In the genomic region with DNA sequence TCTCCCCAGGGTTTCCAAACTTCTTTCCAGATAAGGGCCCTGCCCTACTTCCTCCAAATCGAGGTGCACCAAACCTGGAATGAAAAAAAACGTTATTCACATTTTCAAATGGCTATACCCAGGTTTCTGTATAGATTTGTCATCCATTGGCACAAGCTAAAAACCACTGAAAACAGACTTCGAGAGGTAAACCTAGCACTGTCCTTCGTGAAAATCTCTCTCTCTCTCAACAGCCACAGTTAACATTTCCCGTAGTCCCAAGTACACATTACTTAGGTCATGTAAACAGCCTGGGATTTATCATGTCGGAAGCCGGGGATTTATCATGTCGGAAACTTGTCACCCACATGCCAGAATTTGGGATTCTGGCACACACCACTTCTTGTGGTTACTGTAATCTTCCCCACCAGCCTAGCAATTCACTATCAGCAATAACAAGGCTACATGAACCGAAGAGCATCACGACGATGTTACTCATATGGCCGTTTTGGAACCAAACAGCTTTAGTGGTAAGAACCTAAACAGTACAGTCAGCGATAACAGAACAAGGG, we compare ENCODE assay signal across 2 cellular contexts.
TF ChIP-seq lines count a peak whose summit lies in the region.

No MANE protein-coding gene starts in this region.

TF ChIP-seq in SK-N-SH, 30 proteins besides CTCF, POLR2A, EP300 and RAD21 (continued from another document):
- TF ChIP-seq, protein P1, sequence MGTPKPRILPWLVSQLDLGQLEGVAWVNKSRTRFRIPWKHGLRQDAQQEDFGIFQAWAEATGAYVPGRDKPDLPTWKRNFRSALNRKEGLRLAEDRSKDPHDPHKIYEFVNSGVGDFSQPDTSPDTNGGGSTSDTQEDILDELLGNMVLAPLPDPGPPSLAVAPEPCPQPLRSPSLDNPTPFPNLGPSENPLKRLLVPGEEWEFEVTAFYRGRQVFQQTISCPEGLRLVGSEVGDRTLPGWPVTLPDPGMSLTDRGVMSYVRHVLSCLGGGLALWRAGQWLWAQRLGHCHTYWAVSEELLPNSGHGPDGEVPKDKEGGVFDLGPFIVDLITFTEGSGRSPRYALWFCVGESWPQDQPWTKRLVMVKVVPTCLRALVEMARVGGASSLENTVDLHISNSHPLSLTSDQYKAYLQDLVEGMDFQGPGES (IDR thresholded peaks at IDR 0.05; ENCODE audit: low read depth, low read length) = no peak
- TF ChIP-seq, protein P2, sequence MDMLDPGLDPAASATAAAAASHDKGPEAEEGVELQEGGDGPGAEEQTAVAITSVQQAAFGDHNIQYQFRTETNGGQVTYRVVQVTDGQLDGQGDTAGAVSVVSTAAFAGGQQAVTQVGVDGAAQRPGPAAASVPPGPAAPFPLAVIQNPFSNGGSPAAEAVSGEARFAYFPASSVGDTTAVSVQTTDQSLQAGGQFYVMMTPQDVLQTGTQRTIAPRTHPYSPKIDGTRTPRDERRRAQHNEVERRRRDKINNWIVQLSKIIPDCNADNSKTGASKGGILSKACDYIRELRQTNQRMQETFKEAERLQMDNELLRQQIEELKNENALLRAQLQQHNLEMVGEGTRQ (IDR thresholded peaks at IDR 0.05; ENCODE audit: borderline replicate concordance, low read depth, low read length) = 0 out of 2 replicates have a peak, but pooled peaks have one; percentile 24
- TF ChIP-seq, protein P3, sequence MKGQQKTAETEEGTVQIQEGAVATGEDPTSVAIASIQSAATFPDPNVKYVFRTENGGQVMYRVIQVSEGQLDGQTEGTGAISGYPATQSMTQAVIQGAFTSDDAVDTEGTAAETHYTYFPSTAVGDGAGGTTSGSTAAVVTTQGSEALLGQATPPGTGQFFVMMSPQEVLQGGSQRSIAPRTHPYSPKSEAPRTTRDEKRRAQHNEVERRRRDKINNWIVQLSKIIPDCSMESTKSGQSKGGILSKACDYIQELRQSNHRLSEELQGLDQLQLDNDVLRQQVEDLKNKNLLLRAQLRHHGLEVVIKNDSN (IDR thresholded peaks at IDR 0.05; ENCODE audit: borderline replicate concordance, low read depth) = no peak
- TF ChIP-seq, protein P4, sequence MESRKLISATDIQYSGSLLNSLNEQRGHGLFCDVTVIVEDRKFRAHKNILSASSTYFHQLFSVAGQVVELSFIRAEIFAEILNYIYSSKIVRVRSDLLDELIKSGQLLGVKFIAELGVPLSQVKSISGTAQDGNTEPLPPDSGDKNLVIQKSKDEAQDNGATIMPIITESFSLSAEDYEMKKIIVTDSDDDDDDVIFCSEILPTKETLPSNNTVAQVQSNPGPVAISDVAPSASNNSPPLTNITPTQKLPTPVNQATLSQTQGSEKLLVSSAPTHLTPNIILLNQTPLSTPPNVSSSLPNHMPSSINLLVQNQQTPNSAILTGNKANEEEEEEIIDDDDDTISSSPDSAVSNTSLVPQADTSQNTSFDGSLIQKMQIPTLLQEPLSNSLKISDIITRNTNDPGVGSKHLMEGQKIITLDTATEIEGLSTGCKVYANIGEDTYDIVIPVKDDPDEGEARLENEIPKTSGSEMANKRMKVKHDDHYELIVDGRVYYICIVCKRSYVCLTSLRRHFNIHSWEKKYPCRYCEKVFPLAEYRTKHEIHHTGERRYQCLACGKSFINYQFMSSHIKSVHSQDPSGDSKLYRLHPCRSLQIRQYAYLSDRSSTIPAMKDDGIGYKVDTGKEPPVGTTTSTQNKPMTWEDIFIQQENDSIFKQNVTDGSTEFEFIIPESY (IDR thresholded peaks at IDR 0.05; ENCODE audit: borderline replicate concordance, low read depth) = no peak
TF ChIP-seq in SK-N-SH: peak in this region for 2.

TF ChIP-seq in SK-N-SH treated with all-trans-retinoic acid at 6 μM for 48 hours, 23 proteins besides CTCF, POLR2A, EP300 and RAD21 (continued from another document):
- TF ChIP-seq PPARA (CRISPR knock-in tag; IDR thresholded peaks at IDR 0.05; ENCODE audit: borderline replicate concordance) = no peak
- no peak for TF ChIP-seq RARB (CRISPR knock-in tag; IDR thresholded peaks at IDR 0.05)
- no peak for TF ChIP-seq ISL1 (CRISPR knock-in tag; IDR thresholded peaks at IDR 0.05)
- TF ChIP-seq TCF4 (CRISPR knock-in tag; IDR thresholded peaks at IDR 0.05; ENCODE audit: borderline replicate concordance) = no peak
- no peak for TF ChIP-seq ARNTL (CRISPR knock-in tag; IDR thresholded peaks at IDR 0.05; ENCODE audit: borderline replicate concordance, low read depth)
- no peak for TF ChIP-seq CSDC2 (CRISPR knock-in tag; IDR thresholded peaks at IDR 0.05)
- TF ChIP-seq, protein P5, sequence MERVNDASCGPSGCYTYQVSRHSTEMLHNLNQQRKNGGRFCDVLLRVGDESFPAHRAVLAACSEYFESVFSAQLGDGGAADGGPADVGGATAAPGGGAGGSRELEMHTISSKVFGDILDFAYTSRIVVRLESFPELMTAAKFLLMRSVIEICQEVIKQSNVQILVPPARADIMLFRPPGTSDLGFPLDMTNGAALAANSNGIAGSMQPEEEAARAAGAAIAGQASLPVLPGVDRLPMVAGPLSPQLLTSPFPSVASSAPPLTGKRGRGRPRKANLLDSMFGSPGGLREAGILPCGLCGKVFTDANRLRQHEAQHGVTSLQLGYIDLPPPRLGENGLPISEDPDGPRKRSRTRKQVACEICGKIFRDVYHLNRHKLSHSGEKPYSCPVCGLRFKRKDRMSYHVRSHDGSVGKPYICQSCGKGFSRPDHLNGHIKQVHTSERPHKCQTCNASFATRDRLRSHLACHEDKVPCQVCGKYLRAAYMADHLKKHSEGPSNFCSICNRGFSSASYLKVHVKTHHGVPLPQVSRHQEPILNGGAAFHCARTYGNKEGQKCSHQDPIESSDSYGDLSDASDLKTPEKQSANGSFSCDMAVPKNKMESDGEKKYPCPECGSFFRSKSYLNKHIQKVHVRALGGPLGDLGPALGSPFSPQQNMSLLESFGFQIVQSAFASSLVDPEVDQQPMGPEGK (CRISPR knock-in tag; IDR thresholded peaks at IDR 0.05; ENCODE audit: borderline replicate concordance) = no peak
- no peak for TF ChIP-seq BACH2 (CRISPR knock-in tag; IDR thresholded peaks at IDR 0.05; ENCODE audit: borderline replicate concordance)
- no peak for TF ChIP-seq OSR1 (CRISPR knock-in tag; IDR thresholded peaks at IDR 0.05)
- no peak for TF ChIP-seq GLIS3 (CRISPR knock-in tag; IDR thresholded peaks at IDR 0.05)
- TF ChIP-seq ZFP30 (CRISPR knock-in tag; IDR thresholded peaks at IDR 0.05) = no peak
- TF ChIP-seq ZC3H10 (CRISPR knock-in tag; IDR thresholded peaks at IDR 0.05) = no peak
